In the genomic region with DNA sequence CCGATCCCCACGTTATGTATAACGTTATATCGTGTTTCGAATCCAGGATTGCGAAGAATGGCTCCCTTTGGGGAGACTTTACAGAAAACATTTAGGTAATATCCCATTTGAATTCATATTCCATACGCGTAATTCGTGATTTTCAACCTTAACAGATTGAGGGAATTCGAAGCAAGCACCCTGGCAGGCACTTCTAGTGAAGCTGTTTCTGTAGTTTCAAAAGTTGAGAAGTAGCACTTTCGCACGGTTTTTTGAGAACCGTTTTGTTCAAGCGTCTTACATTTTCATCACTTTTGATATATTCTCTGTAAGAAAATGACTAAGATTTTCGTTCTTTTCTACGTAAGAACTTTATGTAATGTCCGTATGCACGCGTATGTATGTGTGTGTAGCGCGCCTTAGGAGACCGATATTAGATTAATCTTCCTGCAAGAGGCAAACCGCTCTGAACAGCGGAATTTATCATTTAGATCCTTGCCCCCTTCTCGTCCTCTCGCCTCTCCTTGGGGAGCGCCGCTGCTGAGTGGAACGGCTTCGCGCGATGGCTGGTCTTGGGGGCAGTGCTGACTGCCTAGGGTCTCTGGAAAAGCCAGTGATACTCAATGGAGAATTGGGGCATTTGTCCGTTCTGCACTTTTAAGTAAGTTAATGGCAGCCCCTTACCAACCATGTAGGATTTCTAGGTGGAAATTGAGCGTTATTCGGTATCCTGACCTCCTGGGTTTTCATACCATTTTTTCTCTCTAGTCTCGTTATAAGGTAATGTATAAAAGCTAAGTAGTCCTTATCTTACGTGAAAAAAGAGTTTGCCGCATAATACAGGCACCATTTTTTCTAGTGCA, we compare ENCODE assay signal across 11 cellular contexts. TPM values are rescaled to one million over a fixed set of nuclear protein-coding genes. Genes with fewer than 3 reads are reported as not detected.
DNase-seq lines count a peak whose midpoint lies in the region; ATAC-seq and TF ChIP-seq lines count a peak whose summit lies in the region.
"Had no signal": no experiment of that assay in that cellular context is flagged by ENCODE, and none has a peak within 500 bp of the region (broad histone marks: within the 10 kb centered on the region; RNA-seq: fewer than 3 reads in every experiment).

No MANE protein-coding gene starts in this region.

- intact Hi-C loops in psoas muscle (cut with DNase I): no loop called here
- intact Hi-C loops in A673 (cut with micrococcal nuclease; ENCODE audit: unreplicated experiment): no loop called here
- intact Hi-C loops in sciatic nerve (cut with DNase I): no loop called here

- H3K4me3 ChIP-seq in SJSA1: peak overlapping the region; percentile 53
- peak overlapping the region; percentile 81 to 89 for H3K4me3 ChIP-seq in foreskin fibroblast (ENCODE audit: low read depth in 1 of 2, low read length in 2 of 2)
- peak overlapping the region; percentile 70 for H3K4me3 ChIP-seq in psoas muscle
- no peak overlapping the region for H3K4me3 ChIP-seq in A673 (ENCODE audit: low read depth, low read length, poor library complexity, severe bottlenecking)
- H3K4me3 ChIP-seq: K562 had no signal

- BruUV-seq in A673 (replicated peaks; lab: Mats Ljungman, UMichigan): no TSS peak

- H3K27ac ChIP-seq in SJSA1 (peak overlapping the region; percentile 88), psoas muscle (peak overlapping the region; percentile 80), A673 (ENCODE audit: low read depth, low read length, poor library complexity, severe bottlenecking) (no peak overlapping the region)

- ATAC-seq in psoas muscle (peak in 1 of 4 donors; percentile 10), GM21825 (IDR thresholded peaks at IDR 0.05; ENCODE audit: unreplicated experiment) (no peak), sciatic nerve (no peak)
- ATAC-seq: K562 had no signal

- POLR2A ChIA-PET in A673 (lab: Charles Lee; ENCODE audit: low non-redundant PET): no interaction called here

- WGBS in psoas muscle, 3 donors: 61 to 64% (median 63%) methylated on average over 38 of the region's 38 CpGs

- H3K27me3 ChIP-seq in SJSA1 (replicated peaks) (peaks cover 5% of the 10 kb centered on the region; the same call in 1 of the 2 replicates), psoas muscle (ENCODE audit: insufficient read depth in 3 of 3, low read length in 2 of 3) (no peaks in the 10 kb centered on the region), A673 (replicated peaks; ENCODE audit: insufficient read depth, low read depth, low read length, poor library complexity) (no peaks in the 10 kb centered on the region)

- DNase-seq in ELR (ENCODE audit: low read depth) (peak; percentile 78), SJSA1 (ENCODE audit: low read depth in 1 of 2, low spot score in 2 of 2) (peak in 1 of 2 experiments; percentile 62), foreskin fibroblast (peak; percentile 52 to 78), psoas muscle (peak in 1 of 2 donors; percentile 48), A673 (ENCODE audit: low spot score) (no peak), sciatic nerve (ENCODE audit: low spot score) (no peak)
- no peak for DNase-seq in activated effector memory CD4-positive, alpha-beta T cell treated with anti-CD3 and anti-CD28 coated beads, Interleukin-2, amount 50 U/mL, for 16 hours
- DNase-seq: NCI-H446; stimulated activated CD4-positive, alpha-beta T cell treated with anti-CD3 and anti-CD28 coated beads, Interleukin-15, amount 100 ng/mL, for 24 hours had no signal

- TF ChIP-seq CTCF in foreskin fibroblast (IDR thresholded peaks at IDR 0.05; ENCODE audit: low read depth, low read length): no peak
- no peak for TF ChIP-seq CTCF in psoas muscle (IDR thresholded peaks at IDR 0.05)
- no peak for TF ChIP-seq CTCF in A673 (conservative IDR thresholded peaks at IDR 0.05; ENCODE audit: low read depth, low read length)

- peaks cover 11% of the 10 kb centered on the region for H3K4me1 ChIP-seq in SJSA1 (replicated peaks)
- no peaks in the 10 kb centered on the region for H3K4me1 ChIP-seq in psoas muscle
- H3K4me1 ChIP-seq in A673 (ENCODE audit: insufficient read depth, low read length, poor library complexity, severe bottlenecking): no peaks in the 10 kb centered on the region

- CTCF ChIA-PET in A673 (lab: Charles Lee): no interaction called here

- no peaks in the 10 kb centered on the region for H3K9me3 ChIP-seq in SJSA1 (replicated peaks)
- H3K9me3 ChIP-seq in psoas muscle: no peaks in the 10 kb centered on the region
- H3K9me3 ChIP-seq in A673 (ENCODE audit: low read depth, low read length, poor library complexity, severe bottlenecking): no peaks in the 10 kb centered on the region

- H3K36me3 ChIP-seq in SJSA1 (0 out of 2 replicates have a peak, but pooled peaks cover 4% of the 10 kb centered on the region), psoas muscle (ENCODE audit: insufficient read depth in 1 of 2, low read depth in 1 of 2) (no peaks in the 10 kb centered on the region), A673 (ENCODE audit: insufficient read depth, low read length, poor library complexity, severe bottlenecking) (no peaks in the 10 kb centered on the region)

RNA-seq across cellular contexts. Expression of a gene that starts 4.8 kb away (rescaled TPM):
- 2.6 and 3.7 TPM in 2 replicates for total RNA-seq in SJSA1 (2014; rRNA removed; shearing (Covaris generic))
- total RNA-seq in psoas muscle (1 to 10 TPM; 1.1 to 1.3 (median 1.2) TPM), A673 (2021) (not detected in 2 replicates), sciatic nerve (1.5 TPM)
- 1 to 10 TPM in 1 of 3 donors, under 1 TPM in 2; 0.34 to 1.8 (median 0.47) TPM for polyA plus RNA-seq in psoas muscle
- total RNA-seq: K562 had no signal
- polyA plus RNA-seq: K562 had no signal

Comparison
In these comparisons a context has a peak if more than half of its experiments do, and no peak if none do; other contexts are left out.
1. DNase-seq: peak in ELR (single experiment) and foreskin fibroblast (2 of 2); none in A673 (single experiment), activated effector memory CD4-positive, alpha-beta T cell treated with anti-CD3 and anti-CD28 coated beads, Interleukin-2, amount 50 U/mL, for 16 hours (single experiment) and sciatic nerve (single experiment).